Comparison of ENCODE assay signal across 8 cellular contexts in the genomic region with DNA sequence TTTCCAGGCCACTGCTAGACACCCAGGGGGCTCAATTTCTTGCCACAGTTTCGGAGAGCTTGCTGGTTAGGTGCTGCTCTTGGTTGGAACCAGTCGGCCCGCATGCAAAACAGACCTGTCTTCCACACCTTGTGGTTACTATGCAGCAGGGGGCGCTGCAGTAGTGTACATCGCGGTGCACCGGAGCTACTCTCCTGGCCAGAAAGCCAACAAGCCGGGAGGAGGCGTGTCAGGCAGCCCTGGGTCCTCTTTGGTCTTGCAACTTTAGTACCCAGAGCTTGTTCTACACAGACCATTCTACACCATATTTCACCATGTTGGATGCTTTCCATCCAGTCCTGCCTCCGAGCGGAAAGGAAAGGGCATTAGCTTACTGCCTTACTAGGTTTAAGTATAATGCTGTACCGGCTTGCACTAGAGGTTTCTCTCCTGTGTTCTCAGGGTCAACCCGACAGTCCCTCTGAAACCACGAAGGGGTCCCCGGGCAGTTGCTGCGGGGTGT. TPM values are rescaled to one million over a fixed set of nuclear protein-coding genes. Genes with fewer than 3 reads are reported as not detected.
DNase-seq lines count a peak whose midpoint lies in the region; ATAC-seq, FAIRE-seq and TF ChIP-seq lines count a peak whose summit lies in the region.

No MANE protein-coding gene starts in this region.

- no peaks in the 10 kb centered on the region for H4K20me1 ChIP-seq in HepG2 (ENCODE audit: insufficient read depth, low read length)

- H3K4me1 ChIP-seq in HepG2 (ENCODE audit: insufficient read depth, low read length) = peaks cover 19% of the 10 kb centered on the region

- H3K36me3 ChIP-seq in HepG2 (replicated peaks in 1 of 2; ENCODE audit: control insufficient read depth in 1 of 2, insufficient read depth in 2 of 2, low read length in 2 of 2) = no peaks in the 10 kb centered on the region

- H2AFZ ChIP-seq in HepG2 (ENCODE audit: low read length) = peak overlapping the region; percentile 87

- TF ChIP-seq POLR2A in HepG2 (IDR thresholded peaks at IDR 0.05; ENCODE audit: insufficient read depth in 1 of 2, low read depth in 2 of 2, low read length in 2 of 2) = no peak

- no peak for TF ChIP-seq EP300 in HepG2 (IDR thresholded peaks at IDR 0.05; ENCODE audit: low read depth in 2 of 2, low read length in 2 of 2)
- TF ChIP-seq EP300 in HepG2 (CRISPR knock-in tag; IDR thresholded peaks at IDR 0.05; ENCODE audit: borderline replicate concordance) = no peak

- no peaks in the 10 kb centered on the region for H3K9me3 ChIP-seq in HepG2 (ENCODE audit: low read length)

- H3K79me2 ChIP-seq in HepG2 (ENCODE audit: insufficient read depth, low read length) = no peaks in the 10 kb centered on the region

- H3K4me3 ChIP-seq in HepG2 (replicated peaks in 1 of 3; ENCODE audit: insufficient read depth in 1 of 3, low read depth in 2 of 3, low read length in 3 of 3) = peak overlapping the region; percentile 76 to 91 (median 82)

- TF ChIP-seq CTCF in HepG2 (CRISPR knock-in tag; IDR thresholded peaks at IDR 0.05) = peak; percentile 97

- peak overlapping the region; percentile 99 for H3K4me2 ChIP-seq in HepG2 (ENCODE audit: low read depth, low read length)

- BruUV-seq in HepG2 (replicated peaks; lab: Mats Ljungman, UMichigan) = no TSS peak

- POLR2A ChIA-PET in HepG2 (lab: Yijun Ruan, JAX) = interaction anchor here (2.4 kb wide), 1 partner anchor 51 kb away, joined by 8 read pairs; no protein-coding TSS in a partner anchor

- 2% methylated on average over 10 of the region's 16 CpGs for WGBS in HepG2 (ENCODE audit: low lambda C conversion rate)

- in situ Hi-C loops in HepG2 (cut with HindIII; ENCODE audit: extremely low pct_ligation_motif_present, low pct_unique_long_range_greater_than_20kb) = loop anchor here (5.0 to 25.0 kb wide), 2 partner anchors 1127 to 1822 kb away; no protein-coding TSS in a partner anchor

- peak; percentile 86 for TF ChIP-seq RAD21 in HepG2 (CRISPR knock-in tag; IDR thresholded peaks at IDR 0.05)

- no peak overlapping the region for H3K27ac ChIP-seq in HepG2 (ENCODE audit: extremely low read length, insufficient read depth, low read length)

- CTCF ChIA-PET in HepG2 (lab: Yijun Ruan, JAX; ENCODE audit: low intra/inter-chr PET ratio, low total read pairs) = interaction anchor here (0.8 to 1.8 kb wide), 3 partner anchors 703 to 1817 kb away, joined by 3 to 8 read pairs (median 3); no protein-coding TSS in a partner anchor

- H3K9ac ChIP-seq in HepG2 (ENCODE audit: insufficient read depth, low read depth, low read length) = no peak overlapping the region

- H3K27me3 ChIP-seq in HepG2 (ENCODE audit: control insufficient read depth in 1 of 2, insufficient read depth in 2 of 2, low read length in 2 of 2) = peaks cover 0 to 3% of the 10 kb centered on the region in 2 experiments; a peak in 2 of 5 replicates

- peak; percentile 91 for FAIRE-seq in HepG2 (lab: Jason Lieb, UNC)

- intact Hi-C loops in HepG2 (cut with micrococcal nuclease; ENCODE audit: unreplicated experiment) = loop anchor here (1.0 kb wide), 1 partner anchor 1818 kb away; no protein-coding TSS in a partner anchor

- ATAC-seq in GM19397 (IDR thresholded peaks at IDR 0.05; ENCODE audit: unreplicated experiment) (peak; percentile 58), HG03558 (IDR thresholded peaks at IDR 0.05; ENCODE audit: extremely low read depth, unreplicated experiment) (peak; percentile 42), HepG2 (peak; percentile 84)

- peak; percentile 92 for DNase-seq in CD1c-positive myeloid dendritic cell (ENCODE audit: extremely low spot score)
- DNase-seq in NCI-H69 (lab: John Stamatoyannopoulos, UW) = peak; percentile 98
- peak; percentile 81 to 91 for DNase-seq in activated CD4-positive, alpha-beta T cell treated with anti-CD3 and anti-CD28 coated beads, Interleukin-2, amount 50 U/mL, for 24 hours (ENCODE audit: low read depth in 1 of 2, low spot score in 1 of 2)
- DNase-seq in dermis blood vessel endothelial cell = peak; percentile 95
- DNase-seq in HepG2 (ENCODE audit: low spot score) = peak; percentile 88
- peak; percentile 89 to 90 for DNase-seq in stimulated activated CD4-positive, alpha-beta T cell treated with anti-CD3 and anti-CD28 coated beads, Interleukin-2, amount 100 ng/mL, for 48 hours

TF ChIP-seq in HepG2, 621 proteins besides CTCF, POLR2A, EP300 and RAD21 (continues in another document):
- TF ChIP-seq, protein P1, sequence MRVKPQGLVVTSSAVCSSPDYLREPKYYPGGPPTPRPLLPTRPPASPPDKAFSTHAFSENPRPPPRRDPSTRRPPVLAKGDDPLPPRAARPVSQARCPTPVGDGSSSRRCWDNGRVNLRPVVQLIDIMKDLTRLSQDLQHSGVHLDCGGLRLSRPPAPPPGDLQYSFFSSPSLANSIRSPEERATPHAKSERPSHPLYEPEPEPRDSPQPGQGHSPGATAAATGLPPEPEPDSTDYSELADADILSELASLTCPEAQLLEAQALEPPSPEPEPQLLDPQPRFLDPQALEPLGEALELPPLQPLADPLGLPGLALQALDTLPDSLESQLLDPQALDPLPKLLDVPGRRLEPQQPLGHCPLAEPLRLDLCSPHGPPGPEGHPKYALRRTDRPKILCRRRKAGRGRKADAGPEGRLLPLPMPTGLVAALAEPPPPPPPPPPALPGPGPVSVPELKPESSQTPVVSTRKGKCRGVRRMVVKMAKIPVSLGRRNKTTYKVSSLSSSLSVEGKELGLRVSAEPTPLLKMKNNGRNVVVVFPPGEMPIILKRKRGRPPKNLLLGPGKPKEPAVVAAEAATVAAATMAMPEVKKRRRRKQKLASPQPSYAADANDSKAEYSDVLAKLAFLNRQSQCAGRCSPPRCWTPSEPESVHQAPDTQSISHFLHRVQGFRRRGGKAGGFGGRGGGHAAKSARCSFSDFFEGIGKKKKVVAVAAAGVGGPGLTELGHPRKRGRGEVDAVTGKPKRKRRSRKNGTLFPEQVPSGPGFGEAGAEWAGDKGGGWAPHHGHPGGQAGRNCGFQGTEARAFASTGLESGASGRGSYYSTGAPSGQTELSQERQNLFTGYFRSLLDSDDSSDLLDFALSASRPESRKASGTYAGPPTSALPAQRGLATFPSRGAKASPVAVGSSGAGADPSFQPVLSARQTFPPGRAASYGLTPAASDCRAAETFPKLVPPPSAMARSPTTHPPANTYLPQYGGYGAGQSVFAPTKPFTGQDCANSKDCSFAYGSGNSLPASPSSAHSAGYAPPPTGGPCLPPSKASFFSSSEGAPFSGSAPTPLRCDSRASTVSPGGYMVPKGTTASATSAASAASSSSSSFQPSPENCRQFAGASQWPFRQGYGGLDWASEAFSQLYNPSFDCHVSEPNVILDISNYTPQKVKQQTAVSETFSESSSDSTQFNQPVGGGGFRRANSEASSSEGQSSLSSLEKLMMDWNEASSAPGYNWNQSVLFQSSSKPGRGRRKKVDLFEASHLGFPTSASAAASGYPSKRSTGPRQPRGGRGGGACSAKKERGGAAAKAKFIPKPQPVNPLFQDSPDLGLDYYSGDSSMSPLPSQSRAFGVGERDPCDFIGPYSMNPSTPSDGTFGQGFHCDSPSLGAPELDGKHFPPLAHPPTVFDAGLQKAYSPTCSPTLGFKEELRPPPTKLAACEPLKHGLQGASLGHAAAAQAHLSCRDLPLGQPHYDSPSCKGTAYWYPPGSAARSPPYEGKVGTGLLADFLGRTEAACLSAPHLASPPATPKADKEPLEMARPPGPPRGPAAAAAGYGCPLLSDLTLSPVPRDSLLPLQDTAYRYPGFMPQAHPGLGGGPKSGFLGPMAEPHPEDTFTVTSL (CRISPR knock-in tag; IDR thresholded peaks at IDR 0.05; ENCODE audit: borderline replicate concordance) = no peak
- TF ChIP-seq TOPORS (CRISPR knock-in tag; IDR thresholded peaks at IDR 0.05) = 0 out of 2 replicates have a peak, but pooled peaks have one; percentile 6
- TF ChIP-seq NR3C1 (CRISPR knock-in tag; IDR thresholded peaks at IDR 0.05) = no peak
- peak; percentile 83 for TF ChIP-seq IRF2 (CRISPR knock-in tag; IDR thresholded peaks at IDR 0.05)
- peak; percentile 41 for TF ChIP-seq YY1 (IDR thresholded peaks at IDR 0.05; ENCODE audit: insufficient read depth, insufficient replicate concordance, low read depth, low read length)
- no peak for TF ChIP-seq ELF4 (CRISPR knock-in tag; IDR thresholded peaks at IDR 0.05; ENCODE audit: borderline replicate concordance)
- peak; percentile 15; the same call in 1 of the 2 replicates for TF ChIP-seq SOX5 (CRISPR knock-in tag; IDR thresholded peaks at IDR 0.05; ENCODE audit: borderline replicate concordance)
- no peak for TF ChIP-seq CCDC6 (CRISPR knock-in tag; IDR thresholded peaks at IDR 0.05)

RNA-seq across cellular contexts. Expression of a gene that starts 0.9 kb away (rescaled TPM):
- total RNA-seq in dermis blood vessel endothelial cell (13.0 and 17.9 TPM in 2 replicates), HepG2 (2016; rRNA removed; fragmentation: Illumina TruSeq; extraction: Trizol) (0.25 and 0.55 TPM in 2 replicates)
- 0.91 and 1.2 TPM in 2 replicates for total RNA-seq in HepG2 (2016; cell fraction: cytosol; rRNA removed; fragmentation: Illumina TruSeq; extraction: Trizol; ENCODE audit: low read depth)
- total RNA-seq in HepG2 (2016; cell fraction: insoluble cytoplasmic fraction; rRNA removed; fragmentation: Illumina TruSeq; extraction: Trizol) = 0.42 and 0.65 TPM in 2 replicates
- total RNA-seq in HepG2 (2016; cell fraction: membrane; rRNA removed; fragmentation: Illumina TruSeq; extraction: Trizol) = 0.48 and 0.59 TPM in 2 replicates
- total RNA-seq in HepG2 (2016; cell fraction: nucleus; rRNA removed; fragmentation: Illumina TruSeq; extraction: Trizol) = 1.6 and 1.8 TPM in 2 replicates
- polyA plus RNA-seq in HepG2 (2011; rRNA removed) = 0.63 and 0.76 TPM in 2 replicates
- 0.25 and 0.50 TPM in 2 replicates for polyA plus RNA-seq in HepG2 (2011; cell fraction: cytosol; rRNA removed)
- 2.6 and 2.8 TPM in 2 replicates for polyA plus RNA-seq in HepG2 (2011; cell fraction: nucleus; rRNA removed)
- polyA plus RNA-seq in HepG2 (2012) = 0.28 and 0.37 TPM in 2 replicates
- 0.02 and 0.08 TPM in 2 replicates for polyA plus RNA-seq in HepG2 (2016; cell fraction: cytosol; fragmentation: Illumina TruSeq; extraction: Trizol; ENCODE audit: low read depth)
- 0.17 and 0.21 TPM in 2 replicates for polyA plus RNA-seq in HepG2 (2016; cell fraction: insoluble cytoplasmic fraction; fragmentation: Illumina TruSeq; extraction: Trizol; ENCODE audit: low read depth)
- polyA plus RNA-seq in HepG2 (2016; cell fraction: membrane; fragmentation: Illumina TruSeq; extraction: Trizol; ENCODE audit: low read depth) = 0.06 TPM in 1 of 2 replicates, not detected in the other
- 0.47 and 0.68 TPM in 2 replicates for polyA plus RNA-seq in HepG2 (2016; cell fraction: nucleus; fragmentation: Illumina TruSeq; extraction: Trizol; ENCODE audit: insufficient read depth, low read depth)
- 1.3 and 5.8 TPM in 2 replicates for polyA minus RNA-seq in HepG2 (2011; rRNA and poly(A)+ RNA removed; ENCODE audit: low replicate concordance)
- polyA minus RNA-seq in HepG2 (2011; cell fraction: cytosol; rRNA and poly(A)+ RNA removed) = 0.62 and 0.69 TPM in 2 replicates
- 2.1 and 2.8 TPM in 2 replicates for polyA minus RNA-seq in HepG2 (2011; cell fraction: nucleus; rRNA and poly(A)+ RNA removed)
